Comparison of ENCODE assay signal across 8 cellular contexts in the genomic region with DNA sequence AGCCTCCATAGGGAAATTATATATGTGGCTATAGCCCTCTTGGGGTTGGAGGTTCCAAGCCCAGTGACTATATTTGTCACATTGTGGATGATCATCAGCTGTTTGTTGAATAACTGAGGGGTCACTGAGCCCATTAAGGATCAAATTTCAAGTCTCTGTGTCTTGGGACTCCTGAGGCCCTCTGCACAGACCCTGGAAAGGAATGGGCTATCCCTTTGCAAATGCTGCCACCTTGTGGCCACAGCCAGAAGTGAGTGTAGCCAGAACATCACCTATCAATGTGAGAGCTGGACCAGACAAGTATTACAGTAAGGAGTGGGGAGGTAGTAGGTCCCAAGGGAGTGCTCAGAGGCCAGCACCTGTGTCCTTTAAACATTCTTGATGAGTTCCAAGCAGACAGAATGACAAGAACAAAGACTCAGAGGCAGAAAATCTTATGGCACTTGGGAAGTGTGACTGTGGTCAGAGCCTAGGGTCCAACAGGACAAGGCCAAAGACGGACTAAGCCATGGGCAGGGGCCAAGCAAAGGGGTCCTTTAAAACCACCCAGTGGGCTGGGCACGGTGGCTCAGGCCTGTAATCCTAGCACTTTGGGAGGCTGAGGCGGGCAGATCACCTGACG. TPM values are rescaled to one million over a fixed set of nuclear protein-coding genes. Genes with fewer than 3 reads are reported as not detected.
A peak's percentile ranks its signal among the peaks of the same experiment; 100 is the strongest.
DNase-seq lines count a peak whose midpoint lies in the region; FAIRE-seq lines count a peak whose summit lies in the region.

No MANE protein-coding gene starts in this region.

- peak; percentile 59 for DNase-seq in A172 (ENCODE audit: low spot score)
- DNase-seq in GM18507 (ENCODE audit: extremely low spot score, insufficient read length, low read depth): peak; percentile 60
- peak; percentile 55 for DNase-seq in HS-27A (ENCODE audit: low read depth)
- peak; percentile 34 for DNase-seq in NOMO-1 treated with dmso at 0.1 percent for 144 hours (lab: John Stamatoyannopoulos, UW; ENCODE audit: unreplicated experiment)
- peak; percentile 32 for DNase-seq in activated CD8-positive, alpha-beta memory T cell treated with anti-CD3 and anti-CD28 coated beads, Interleukin-2, amount 50 U/mL, for 1 hour (ENCODE audit: extremely low read depth)
- DNase-seq in epidermal melanocyte (ENCODE audit: insufficient read length, low spot score): peak; percentile 92
- DNase-seq in myocyte (ENCODE audit: low read depth): peak; percentile 85
- peak; percentile 61 to 72 for DNase-seq in stimulated activated CD8-positive, alpha-beta memory T cell treated with anti-CD3 and anti-CD28 coated beads, Interleukin-7, amount 100 ng/mL, for 4 hours (ENCODE audit: low read depth in 2 of 2)

- peak; percentile 93 for FAIRE-seq in GM18507 (lab: Jason Lieb, UNC)

RNA-seq across cellular contexts. Expression of a gene that starts 8.2 kb away (rescaled TPM):
- 20.1 and 26.2 TPM in 2 replicates for total RNA-seq in A172 (2014; rRNA removed; shearing (Covaris generic))
- total RNA-seq in myocyte: 26.1 and 39.4 TPM in 2 replicates
- polyA plus RNA-seq in myocyte (2012): 27.2 TPM

RNA-seq across cellular contexts. Expression of a gene that starts 14.2 kb away (rescaled TPM):
- 0.69 TPM in 1 of 2 replicates, not detected in the other for total RNA-seq in A172 (2014; rRNA removed; shearing (Covaris generic))
- 0.05 TPM in 1 of 2 replicates, not detected in the other for total RNA-seq in myocyte
- not detected for polyA plus RNA-seq in myocyte (2012)

RNA-seq across cellular contexts. Expression of a gene that starts 16.6 kb away (rescaled TPM):
- total RNA-seq in A172 (2014; rRNA removed; shearing (Covaris generic)): 98.4 and 138 TPM in 2 replicates
- total RNA-seq in myocyte: 57.2 and 98.8 TPM in 2 replicates
- polyA plus RNA-seq in myocyte (2012): 142 TPM

RNA-seq across cellular contexts. Expression of a gene that starts 25.1 kb away (rescaled TPM):
- total RNA-seq in A172 (2014; rRNA removed; shearing (Covaris generic)): 0.19 TPM in 1 of 2 replicates, not detected in the other
- total RNA-seq in myocyte: 0.16 TPM in 1 of 2 replicates, not detected in the other
- polyA plus RNA-seq in myocyte (2012): not detected

RNA-seq across cellular contexts. Expression of a gene that starts 33.9 kb away (rescaled TPM):
- total RNA-seq in A172 (2014; rRNA removed; shearing (Covaris generic)): 94.0 and 107 TPM in 2 replicates
- 103 and 122 TPM in 2 replicates for total RNA-seq in myocyte
- polyA plus RNA-seq in myocyte (2012): 98.8 TPM

Comparison
In these comparisons a context has a peak if more than half of its experiments do, and no peak if none do; other contexts are left out.
1. Peak in every context shown above with its lines: DNase-seq.
2. DNase-seq: peak in every context shown above with its lines; median percentile 92 in epidermal melanocyte; 85 in myocyte; 66 in stimulated activated CD8-positive, alpha-beta memory T cell treated with anti-CD3 and anti-CD28 coated beads, Interleukin-7, amount 100 ng/mL, for 4 hours; 60 in GM18507; 59 in A172; 55 in HS-27A; 34 in NOMO-1 treated with dmso at 0.1 percent for 144 hours; 32 in activated CD8-positive, alpha-beta memory T cell treated with anti-CD3 and anti-CD28 coated beads, Interleukin-2, amount 50 U/mL, for 1 hour.